ENCODE assay signal across 21 cellular contexts in the genomic region with DNA sequence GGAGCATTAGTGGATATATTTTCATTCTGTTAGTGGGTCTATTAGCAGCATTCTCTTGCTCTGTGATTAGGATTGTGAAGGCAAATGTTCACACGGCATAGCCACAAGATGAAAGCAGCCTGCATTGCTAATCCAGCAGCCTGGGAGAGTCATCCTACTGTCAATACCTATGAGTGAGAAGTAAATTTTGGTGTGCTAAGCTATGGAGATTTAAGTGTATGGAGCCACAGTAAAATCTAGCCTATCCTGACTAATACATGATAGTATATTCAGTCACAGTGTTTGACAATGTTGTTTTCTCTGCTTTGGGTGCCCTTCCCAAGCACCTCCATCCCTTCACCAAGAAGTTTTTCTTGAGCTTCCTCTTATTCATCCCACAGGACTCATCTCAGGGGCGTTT. TPM values are rescaled to one million over a fixed set of nuclear protein-coding genes. Genes with fewer than 3 reads are reported as not detected.
DNase-seq lines count a peak whose midpoint lies in the region; ATAC-seq, FAIRE-seq and TF ChIP-seq lines count a peak whose summit lies in the region.
"Had no signal": no experiment of that assay in that cellular context is flagged by ENCODE, and none has a peak within 500 bp of the region (broad histone marks: within the 10 kb centered on the region; RNA-seq: fewer than 3 reads in every experiment).

No MANE protein-coding gene starts in this region.

- no peak overlapping the region for H2BK5ac ChIP-seq in mesenchymal stem cell (ENCODE audit: low read depth, low read length, poor library complexity, severe bottlenecking)

- no peak overlapping the region for H3K4me3 ChIP-seq in KMS-11 (IDR thresholded peaks at IDR 0.05; ENCODE audit: insufficient read depth, low read depth, low read length)
- H3K4me3 ChIP-seq in SK-N-MC, result no peak overlapping the region
- H3K4me3 ChIP-seq in bronchial epithelial cell (ENCODE audit: low read depth, low read length), result no peak overlapping the region
- no peak overlapping the region for H3K4me3 ChIP-seq in mesenchymal stem cell (ENCODE audit: insufficient read depth in 1 of 2, low read depth in 1 of 2, low read length in 2 of 2)

- DNase-seq in SK-N-MC (ENCODE audit: low read depth, low spot score), result no peak
- DNase-seq in bronchial epithelial cell (ENCODE audit: low read depth), result peak; percentile 35
- DNase-seq in mesenchymal stem cell, result no peak
- no peak for DNase-seq in NCI-H82 (lab: John Stamatoyannopoulos, UW)
- no peak for DNase-seq in GM19239 (ENCODE audit: insufficient read length, low spot score)
- DNase-seq: C1 segment of cervical spinal cord; CD8-positive, alpha-beta memory T cell; DMS79 treated with DMSO at 0.1 percent for 48 hours; HCEC 1CT; NCI-H1105; NCI-H2081 treated with DMSO at 0.1 percent for 48 hours; NCI-H446 treated with DMSO at 0.1 percent for 48 hours; NK-92 treated with Interleukin-12 subunit alpha and Interleukin-12 subunit beta, amount 100 ng/mL, for 24 hours; SIG-M5 had no signal

- H3K9me3 ChIP-seq in SK-N-MC (ENCODE audit: low read depth, low read length) (no peaks in the 10 kb centered on the region), mesenchymal stem cell (ENCODE audit: control insufficient read depth, low read length) (no peaks in the 10 kb centered on the region)

- H3K23ac ChIP-seq in mesenchymal stem cell (ENCODE audit: low read length in 2 of 2), result no peak overlapping the region

- H3K18ac ChIP-seq in mesenchymal stem cell (ENCODE audit: low read depth in 1 of 2, low read length in 2 of 2), result no peak overlapping the region

- no peaks in the 10 kb centered on the region for H4K20me1 ChIP-seq in KMS-11 (ENCODE audit: insufficient read depth)

- TF ChIP-seq CTCF in KMS-11 (conservative IDR thresholded peaks at IDR 0.05; ENCODE audit: low read depth, low read length), result no peak
- TF ChIP-seq CTCF in bronchial epithelial cell (IDR thresholded peaks at IDR 0.05; ENCODE audit: insufficient read depth, low read length, severe bottlenecking), result no peak

- H3K27ac ChIP-seq in KMS-11 (no peak overlapping the region), SK-N-MC (no peak overlapping the region), mesenchymal stem cell (ENCODE audit: low read length, poor library complexity, severe bottlenecking) (no peak overlapping the region)

- FAIRE-seq in bronchial epithelial cell (lab: Jason Lieb, UNC) (no peak), GM19239 (lab: Jason Lieb, UNC) (no peak)
- FAIRE-seq: D721Med had no signal

- H2AK5ac ChIP-seq in mesenchymal stem cell (ENCODE audit: low read length, severe bottlenecking), result no peak overlapping the region

- H3K14ac ChIP-seq in mesenchymal stem cell (ENCODE audit: low read length in 2 of 2), result no peak overlapping the region

- no peaks in the 10 kb centered on the region for H3K4me1 ChIP-seq in KMS-11 (ENCODE audit: low read depth, poor library complexity, severe bottlenecking)
- no peaks in the 10 kb centered on the region for H3K4me1 ChIP-seq in mesenchymal stem cell (ENCODE audit: control insufficient read depth, insufficient read depth, low read depth, low read length)

- ATAC-seq in GM19397 (IDR thresholded peaks at IDR 0.05; ENCODE audit: unreplicated experiment) (no peak), GM19035 (IDR thresholded peaks at IDR 0.05; ENCODE audit: unreplicated experiment) (no peak)

- WGBS in mesenchymal stem cell, result 70% methylated on average over 2 of the region's 2 CpGs

- H4K8ac ChIP-seq in mesenchymal stem cell (ENCODE audit: low read length), result no peak overlapping the region

- no peak overlapping the region for H2BK15ac ChIP-seq in mesenchymal stem cell (ENCODE audit: low read depth, poor library complexity, severe bottlenecking)

- no peak overlapping the region for H3K4ac ChIP-seq in mesenchymal stem cell (ENCODE audit: low read depth in 1 of 2, low read length in 2 of 2)

- H3K79me2 ChIP-seq in KMS-11 (ENCODE audit: insufficient read depth, low read depth), result no peaks in the 10 kb centered on the region

- H3K27me3 ChIP-seq in KMS-11 (ENCODE audit: insufficient read depth, low read depth), result no peaks in the 10 kb centered on the region
- no peaks in the 10 kb centered on the region for H3K27me3 ChIP-seq in bronchial epithelial cell (ENCODE audit: control insufficient read depth, insufficient read depth, low read length)
- H3K27me3 ChIP-seq in mesenchymal stem cell (ENCODE audit: control insufficient read depth in 1 of 2, insufficient read depth in 1 of 2, low read length in 2 of 2), result no peaks in the 10 kb centered on the region

- no peak overlapping the region for H3K9ac ChIP-seq in KMS-11
- peak overlapping the region; percentile 37 for H3K9ac ChIP-seq in SK-N-MC (ENCODE audit: insufficient read length)
- H3K9ac ChIP-seq in mesenchymal stem cell (ENCODE audit: low read length), result peak overlapping the region; percentile 6

- H4K91ac ChIP-seq in mesenchymal stem cell (ENCODE audit: low read length), result no peak overlapping the region

- H2BK12ac ChIP-seq in mesenchymal stem cell (ENCODE audit: low read length in 2 of 2), result no peak overlapping the region

- no peak overlapping the region for H2BK120ac ChIP-seq in mesenchymal stem cell (ENCODE audit: low read depth, low read length)

- H3K36me3 ChIP-seq in KMS-11 (ENCODE audit: insufficient read depth), result no peaks in the 10 kb centered on the region
- no peaks in the 10 kb centered on the region for H3K36me3 ChIP-seq in SK-N-MC (ENCODE audit: insufficient read depth, low read length)
- H3K36me3 ChIP-seq in bronchial epithelial cell (ENCODE audit: control insufficient read depth, insufficient read depth, low read length), result no peaks in the 10 kb centered on the region
- no peaks in the 10 kb centered on the region for H3K36me3 ChIP-seq in mesenchymal stem cell (ENCODE audit: control insufficient read depth in 1 of 2, insufficient read depth in 2 of 2, low read depth in 1 of 2, low read length in 2 of 2)

- H3K4me2 ChIP-seq in KMS-11 (no peak overlapping the region), mesenchymal stem cell (ENCODE audit: low read length, poor library complexity, severe bottlenecking) (no peak overlapping the region)

- no peaks in the 10 kb centered on the region for H3K79me1 ChIP-seq in mesenchymal stem cell (replicated peaks; ENCODE audit: low read length, poor library complexity, severe bottlenecking)

- peak overlapping the region; percentile 3; the same call in 1 of the 2 replicates for H2AFZ ChIP-seq in KMS-11 (ENCODE audit: low read depth)
- H2AFZ ChIP-seq in mesenchymal stem cell (ENCODE audit: low read depth, low read length), result no peak overlapping the region

RNA-seq across cellular contexts. Expression of a gene that starts 47.2 kb away (rescaled TPM):
- total RNA-seq in bronchial epithelial cell, result 1.6 and 2.3 TPM in 2 replicates
- polyA plus RNA-seq in mesenchymal stem cell (2013, experiment 1 of 2), result not detected
- not detected for polyA plus RNA-seq in mesenchymal stem cell (2013, experiment 2 of 2)
- total RNA-seq: CD8-positive, alpha-beta memory T cell; OCI-LY7; RPMI7951 had no signal
- polyA plus RNA-seq: CD8-positive, alpha-beta memory T cell; IgD-negative memory B cell had no signal
